8 cellular contexts compared by ENCODE assay signal in genomic region chr3:69079269-69080159, GRCh38. TPM values are rescaled to one million over a fixed set of nuclear protein-coding genes. Genes with fewer than 3 reads are reported as not detected.
DNase-seq lines count a peak whose midpoint lies in the region; TF ChIP-seq lines count a peak whose summit lies in the region.

No MANE protein-coding gene starts in this region.

- peaks cover 11% of the 10 kb centered on the region for H3K36me3 ChIP-seq in mesodermal cell (ENCODE audit: control insufficient read depth, insufficient read depth, low read length)
- H3K36me3 ChIP-seq in vagina = no peaks in the 10 kb centered on the region

- peak overlapping the region; percentile 76 for H3K4me3 ChIP-seq in mesodermal cell (ENCODE audit: extremely low read depth, insufficient read depth, low read length, poor library complexity, severe bottlenecking)
- H3K4me3 ChIP-seq in vagina = peak overlapping the region; percentile 75 to 92

- H3K4me1 ChIP-seq in mesodermal cell (ENCODE audit: control insufficient read depth, insufficient read depth, low read length, poor library complexity, severe bottlenecking) (peaks cover 20% of the 10 kb centered on the region), vagina (peaks cover 49% of the 10 kb centered on the region)

- intact Hi-C loops in vagina (cut with DNase I) = no loop called here

- TF ChIP-seq POLR2A in vagina (IDR thresholded peaks at IDR 0.05) = no peak

- DNase-seq in GM20000 (ENCODE audit: low spot score) (peak; percentile 18), RKO (ENCODE audit: low spot score) (peak; percentile 45), ecto neural progenitor cell (ENCODE audit: low spot score) (peak; percentile 65), vagina (ENCODE audit: extremely low spot score in 2 of 2) (no peak), DMS153 treated with DMSO at 0.1 percent for 48 hours (lab: John Stamatoyannopoulos, UW; ENCODE audit: unreplicated experiment) (no peak), NCI-H2081 treated with DMSO at 0.1 percent for 48 hours (lab: John Stamatoyannopoulos, UW) (no peak)

- WGBS in mesodermal cell (ENCODE audit: insufficient coverage in 2 of 2), 2 experiments = 0% methylated on average over 2 to 18 of the region's 29 CpGs

- H3K27me3 ChIP-seq in vagina = no peaks in the 10 kb centered on the region

- TF ChIP-seq CTCF in C4-2B (conservative IDR thresholded peaks at IDR 0.05) = no peak
- TF ChIP-seq CTCF in GM20000 (IDR thresholded peaks at IDR 0.05; ENCODE audit: extremely low read depth, missing control alignments) = no peak
- no peak for TF ChIP-seq CTCF in vagina (IDR thresholded peaks at IDR 0.05)

- H3K9me3 ChIP-seq in mesodermal cell (ENCODE audit: control insufficient read depth, low read length) = no peaks in the 10 kb centered on the region
- H3K9me3 ChIP-seq in vagina = no peaks in the 10 kb centered on the region

- peak overlapping the region; percentile 96 for H3K27ac ChIP-seq in C4-2B
- peak overlapping the region; percentile 62 for H3K27ac ChIP-seq in mesodermal cell (ENCODE audit: low read depth, low read length, severe bottlenecking)
- peak overlapping the region; percentile 87 for H3K27ac ChIP-seq in vagina

RNA-seq across cellular contexts. Expression of gene UBA3, which starts 0.7 kb away (rescaled TPM):
- polyA plus RNA-seq in mesodermal cell (2013, experiment 1 of 2) = 85.1 TPM
- 86.2 TPM for polyA plus RNA-seq in mesodermal cell (2013, experiment 2 of 2)
- total RNA-seq in vagina = 84.7 TPM

RNA-seq across cellular contexts. Expression of gene ARL6IP5, which starts 5.2 kb away (rescaled TPM):
- polyA plus RNA-seq in mesodermal cell (2013, experiment 1 of 2) = 114 TPM
- polyA plus RNA-seq in mesodermal cell (2013, experiment 2 of 2) = 118 TPM
- total RNA-seq in vagina = 86.9 TPM

RNA-seq across cellular contexts. Expression of gene TMF1, which starts 27.4 kb away (rescaled TPM):
- polyA plus RNA-seq in mesodermal cell (2013, experiment 1 of 2) = 35.0 TPM
- polyA plus RNA-seq in mesodermal cell (2013, experiment 2 of 2) = 44.1 TPM
- total RNA-seq in vagina = 34.4 TPM

RNA-seq across cellular contexts. Expression of gene LMOD3, which starts 42.9 kb away (rescaled TPM):
- polyA plus RNA-seq in mesodermal cell (2013, experiment 1 of 2) = not detected
- polyA plus RNA-seq in mesodermal cell (2013, experiment 2 of 2) = not detected
- total RNA-seq in vagina = not detected

Comparison
In these comparisons a context has a peak if more than half of its experiments do, and no peak if none do; other contexts are left out.
1. DNase-seq: peak in GM20000 (single experiment), RKO (single experiment) and ecto neural progenitor cell (single experiment); none in vagina (0 of 2), DMS153 treated with DMSO at 0.1 percent for 48 hours (single experiment) and NCI-H2081 treated with DMSO at 0.1 percent for 48 hours (single experiment).
2. Peak in every context shown above with its lines, with median percentiles within 50 percentile points of each other: H3K27ac ChIP-seq.